ENCODE assay signal across 9 cellular contexts in genomic region chrY:19077698-19078113, GRCh38.
DNase-seq lines count a peak whose midpoint lies in the region; FAIRE-seq and TF ChIP-seq lines count a peak whose summit lies in the region.
"Had no signal": no experiment of that assay in that cellular context is flagged by ENCODE, and none has a peak within 500 bp of the region (broad histone marks: within the 10 kb centered on the region; RNA-seq: fewer than 3 reads in every experiment).

No MANE protein-coding gene starts in this region.

- no TSS peak for BruUV-seq in PC-9 (replicated peaks; lab: Mats Ljungman, UMichigan)

- POLR2A ChIA-PET in PC-9 (lab: Charles Lee; ENCODE audit: unreplicated experiment) = no interaction called here

- no peaks in the 10 kb centered on the region for H3K79me2 ChIP-seq in PC-9 (ENCODE audit: low read depth)

- H3K27me3 ChIP-seq in PC-9 (ENCODE audit: insufficient read depth, low read depth) = no peaks in the 10 kb centered on the region

- H4K20me1 ChIP-seq in PC-9 (ENCODE audit: insufficient read depth) = no peaks in the 10 kb centered on the region

- intact Hi-C loops in PC-9 (cut with micrococcal nuclease; ENCODE audit: unreplicated experiment) = no loop called here

- H3K9me2 ChIP-seq in PC-9 (ENCODE audit: insufficient read depth) = no peaks in the 10 kb centered on the region

- DNase-seq in GM03348 (ENCODE audit: low spot score) (peak; percentile 47), fibroblast of gingiva (ENCODE audit: low read depth) (peak; percentile 4), renal cortical epithelial cell (ENCODE audit: low read depth) (peak; percentile 10), PC-9 (no peak), NOMO-1 treated with DMSO at 0.1 percent for 48 hours (lab: John Stamatoyannopoulos, UW; ENCODE audit: unreplicated experiment) (no peak), SIG-M5 (lab: John Stamatoyannopoulos, UW) (no peak), HTR-8/SVneo (ENCODE audit: insufficient read length, low spot score) (no peak)
- DNase-seq: IMR-90 had no signal

- no peak for FAIRE-seq in HTR-8/SVneo (lab: Jason Lieb, UNC)

- no peaks in the 10 kb centered on the region for H3K9me3 ChIP-seq in PC-9 (ENCODE audit: insufficient read depth, low read depth)

- no peak overlapping the region for H2AFZ ChIP-seq in PC-9

- CTCF ChIA-PET in PC-9 (lab: Charles Lee) = no interaction called here

- no peak overlapping the region for H3K4me2 ChIP-seq in PC-9

- no peak overlapping the region for H3K27ac ChIP-seq in PC-9

- no peaks in the 10 kb centered on the region for H3K36me3 ChIP-seq in PC-9 (ENCODE audit: low read depth)

- no peak for TF ChIP-seq CTCF in PC-9 (conservative IDR thresholded peaks at IDR 0.05)

- no peaks in the 10 kb centered on the region for H3K4me1 ChIP-seq in PC-9 (replicated peaks; ENCODE audit: insufficient read depth)

- no peaks in the 10 kb centered on the region for H3F3A ChIP-seq in PC-9 (ENCODE audit: insufficient read depth, low read depth)

- H3K4me3 ChIP-seq in PC-9 = no peak overlapping the region

TF ChIP-seq in PFSK-1, 5 proteins besides CTCF, POLR2A, EP300 and RAD21:
- peak; percentile 3; the same call in 1 of the 2 replicates for TF ChIP-seq POLR2AphosphoS5 (IDR thresholded peaks at IDR 0.05; ENCODE audit: low read depth, low read length)
- TF ChIP-seq REST (IDR thresholded peaks at IDR 0.05; ENCODE audit: insufficient read depth in 1 of 2, low read depth in 2 of 2, low read length in 2 of 2) = no peak

Comparison
In these comparisons a context has a peak if more than half of its experiments do, and no peak if none do; other contexts are left out.
1. DNase-seq: peak in GM03348 (single experiment), fibroblast of gingiva (single experiment) and renal cortical epithelial cell (single experiment); none in PC-9 (0 of 2), NOMO-1 treated with DMSO at 0.1 percent for 48 hours (single experiment), SIG-M5 (single experiment) and HTR-8/SVneo (single experiment).